Comparison of ENCODE assay signal across 11 cellular contexts in the genomic region with DNA sequence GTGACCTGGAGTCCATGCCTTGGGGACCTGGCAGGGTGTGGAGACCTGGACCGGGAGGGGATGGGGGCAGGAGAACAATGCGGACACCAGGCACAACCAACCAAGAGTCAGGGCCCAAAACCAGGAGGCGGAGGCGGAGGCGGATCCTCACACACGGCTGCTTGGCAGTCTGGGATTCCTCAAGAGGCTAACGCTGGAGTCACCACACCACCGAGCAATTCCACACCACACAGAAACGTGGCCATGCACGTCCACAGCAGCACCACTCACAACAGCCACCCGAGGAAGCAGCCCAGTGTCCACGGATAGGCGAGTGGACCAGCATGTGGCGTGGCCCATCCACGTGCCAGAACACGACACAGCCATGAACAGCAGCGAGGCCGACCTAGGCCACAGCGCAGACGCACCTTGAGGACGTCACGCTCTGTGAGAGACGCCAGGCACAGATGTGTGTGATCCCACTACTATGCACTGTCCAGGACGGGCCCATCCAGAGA. TPM values are rescaled to one million over a fixed set of nuclear protein-coding genes. Genes with fewer than 3 reads are reported as not detected.
DNase-seq lines count a peak whose midpoint lies in the region; ATAC-seq and TF ChIP-seq lines count a peak whose summit lies in the region.
"Had no signal": no experiment of that assay in that cellular context is flagged by ENCODE, and none has a peak within 500 bp of the region (broad histone marks: within the 10 kb centered on the region; RNA-seq: fewer than 3 reads in every experiment).

No MANE protein-coding gene starts in this region.

- H3K9me3 ChIP-seq in skeletal muscle tissue (ENCODE audit: control insufficient read depth in 3 of 3, low read length in 3 of 3): no peaks in the 10 kb centered on the region

- H3K4me1 Mint-ChIP-seq in WTC11: no peaks in the 10 kb centered on the region

- peaks cover 10% of the 10 kb centered on the region for H3K36me3 Mint-ChIP-seq in WTC11

- TF ChIP-seq CTCF in WTC11 (IDR thresholded peaks at IDR 0.05) (no peak), fibroblast of villous mesenchyme (IDR thresholded peaks at IDR 0.05; ENCODE audit: insufficient read depth, low read depth, low read length) (no peak)

- H3K4me1 ChIP-seq in skeletal muscle tissue (ENCODE audit: control insufficient read depth in 3 of 3, insufficient read depth in 3 of 3, low read length in 3 of 3): peaks cover 28 to 39% (median 34%) of the 10 kb centered on the region in 3 donors

- H3K27me3 Mint-ChIP-seq in WTC11 (ENCODE audit: low read depth): no peaks in the 10 kb centered on the region
- H3K27me3 Mint-ChIP-seq: effector memory CD8-positive, alpha-beta T cell had no signal

- peak overlapping the region in 2 of 3 donors; percentile 10 to 78 for H3K9ac ChIP-seq in skeletal muscle tissue (ENCODE audit: low read depth in 1 of 3, low read length in 3 of 3)

- peaks cover 0 to under 1% (median 0%) of the 10 kb centered on the region in 3 donors for H3K36me3 ChIP-seq in skeletal muscle tissue (ENCODE audit: control insufficient read depth in 3 of 3, insufficient read depth in 3 of 3, low read length in 3 of 3)

- H3K27ac ChIP-seq in skeletal muscle tissue (ENCODE audit: low read depth, low read length): peak overlapping the region; percentile 97
- H3K27ac ChIP-seq: C4-2B, SK-N-MC had no signal

- no peak overlapping the region for H3K4me3 Mint-ChIP-seq in WTC11
- H3K4me3 Mint-ChIP-seq: effector memory CD8-positive, alpha-beta T cell had no signal

- H3K27ac Mint-ChIP-seq in WTC11: peak overlapping the region; percentile 53; the same call in 1 of the 2 replicates

- POLR2A ChIA-PET in WTC11 (lab: Charles Lee): no interaction called here

- no peaks in the 10 kb centered on the region for H3K9me3 Mint-ChIP-seq in WTC11
- H3K9me3 Mint-ChIP-seq: effector memory CD8-positive, alpha-beta T cell had no signal

- no peaks in the 10 kb centered on the region for H3K27me3 ChIP-seq in skeletal muscle tissue (ENCODE audit: control insufficient read depth in 3 of 3, insufficient read depth in 3 of 3, low read length in 3 of 3)

- CTCF ChIA-PET in WTC11 (lab: Charles Lee): interaction anchor here (1.1 to 2.1 kb wide), 3 partner anchors 38 to 88 kb away, joined by 3 to 13 read pairs (median 7); no protein-coding TSS in a partner anchor

- H3K4me3 ChIP-seq in fibroblast of villous mesenchyme (ENCODE audit: low read depth, low read length) (no peak overlapping the region), skeletal muscle tissue (ENCODE audit: low read length in 3 of 3) (no peak overlapping the region)
- H3K4me3 ChIP-seq: SK-N-MC had no signal

- ATAC-seq in WTC11 (no peak), HG02759 (IDR thresholded peaks at IDR 0.05; ENCODE audit: unreplicated experiment) (no peak), HG03280 (IDR thresholded peaks at IDR 0.05; ENCODE audit: unreplicated experiment) (no peak)
- ATAC-seq: effector memory CD8-positive, alpha-beta T cell had no signal

- peak; percentile 82 for DNase-seq in AG20443 (ENCODE audit: low spot score)
- DNase-seq in WTC11 (ENCODE audit: low spot score): peak; percentile 12
- peak; percentile 59 for DNase-seq in fibroblast of villous mesenchyme (ENCODE audit: low read depth)
- DNase-seq in NCI-H2029 (lab: John Stamatoyannopoulos, UW): no peak
- no peak for DNase-seq in stimulated activated CD8-positive, alpha-beta memory T cell treated with anti-CD3 and anti-CD28 coated beads, Interleukin-4, amount 100 ng/mL, for 48 hours
- DNase-seq: effector memory CD8-positive, alpha-beta T cell had no signal

TF ChIP-seq in WTC11, 78 proteins besides CTCF, POLR2A, EP300 and RAD21:
- TF ChIP-seq, protein P1, sequence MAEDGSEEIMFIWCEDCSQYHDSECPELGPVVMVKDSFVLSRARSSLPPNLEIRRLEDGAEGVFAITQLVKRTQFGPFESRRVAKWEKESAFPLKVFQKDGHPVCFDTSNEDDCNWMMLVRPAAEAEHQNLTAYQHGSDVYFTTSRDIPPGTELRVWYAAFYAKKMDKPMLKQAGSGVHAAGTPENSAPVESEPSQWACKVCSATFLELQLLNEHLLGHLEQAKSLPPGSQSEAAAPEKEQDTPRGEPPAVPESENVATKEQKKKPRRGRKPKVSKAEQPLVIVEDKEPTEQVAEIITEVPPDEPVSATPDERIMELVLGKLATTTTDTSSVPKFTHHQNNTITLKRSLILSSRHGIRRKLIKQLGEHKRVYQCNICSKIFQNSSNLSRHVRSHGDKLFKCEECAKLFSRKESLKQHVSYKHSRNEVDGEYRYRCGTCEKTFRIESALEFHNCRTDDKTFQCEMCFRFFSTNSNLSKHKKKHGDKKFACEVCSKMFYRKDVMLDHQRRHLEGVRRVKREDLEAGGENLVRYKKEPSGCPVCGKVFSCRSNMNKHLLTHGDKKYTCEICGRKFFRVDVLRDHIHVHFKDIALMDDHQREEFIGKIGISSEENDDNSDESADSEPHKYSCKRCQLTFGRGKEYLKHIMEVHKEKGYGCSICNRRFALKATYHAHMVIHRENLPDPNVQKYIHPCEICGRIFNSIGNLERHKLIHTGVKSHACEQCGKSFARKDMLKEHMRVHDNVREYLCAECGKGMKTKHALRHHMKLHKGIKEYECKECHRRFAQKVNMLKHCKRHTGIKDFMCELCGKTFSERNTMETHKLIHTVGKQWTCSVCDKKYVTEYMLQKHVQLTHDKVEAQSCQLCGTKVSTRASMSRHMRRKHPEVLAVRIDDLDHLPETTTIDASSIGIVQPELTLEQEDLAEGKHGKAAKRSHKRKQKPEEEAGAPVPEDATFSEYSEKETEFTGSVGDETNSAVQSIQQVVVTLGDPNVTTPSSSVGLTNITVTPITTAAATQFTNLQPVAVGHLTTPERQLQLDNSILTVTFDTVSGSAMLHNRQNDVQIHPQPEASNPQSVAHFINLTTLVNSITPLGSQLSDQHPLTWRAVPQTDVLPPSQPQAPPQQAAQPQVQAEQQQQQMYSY (CRISPR knock-in tag; IDR thresholded peaks at IDR 0.05): peak; percentile 80
- TF ChIP-seq, protein P2, sequence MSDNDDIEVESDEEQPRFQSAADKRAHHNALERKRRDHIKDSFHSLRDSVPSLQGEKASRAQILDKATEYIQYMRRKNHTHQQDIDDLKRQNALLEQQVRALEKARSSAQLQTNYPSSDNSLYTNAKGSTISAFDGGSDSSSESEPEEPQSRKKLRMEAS (CRISPR knock-in tag; IDR thresholded peaks at IDR 0.05): no peak
- TF ChIP-seq NFYB (CRISPR knock-in tag; conservative IDR thresholded peaks at IDR 0.05; ENCODE audit: low read depth): peak; percentile 35; the same call in 1 of the 2 replicates

RNA-seq across cellular contexts. Expression of a gene that starts 17.7 kb away (rescaled TPM):
- 40.7 to 57.3 TPM (median 48.0 TPM) in 3 replicates for total RNA-seq in WTC11 (2021)
- total RNA-seq in fibroblast of villous mesenchyme: 69.5 and 69.9 TPM in 2 replicates
- total RNA-seq in skeletal muscle tissue: 10.4 TPM

RNA-seq across cellular contexts. Expression of a gene that starts 49.2 kb away (rescaled TPM):
- total RNA-seq in WTC11 (2021): 106 to 112 TPM (median 106 TPM) in 3 replicates
- total RNA-seq in fibroblast of villous mesenchyme: 90.8 and 94.1 TPM in 2 replicates
- 51.7 TPM for total RNA-seq in skeletal muscle tissue

RNA-seq across cellular contexts. Expression of a gene that starts 52.6 kb away (rescaled TPM):
- total RNA-seq in WTC11 (2021) (363 to 377 TPM (median 368 TPM) in 3 replicates), fibroblast of villous mesenchyme (254 and 337 TPM in 2 replicates), skeletal muscle tissue (139 TPM)

Comparison
In these comparisons a context has a peak if more than half of its experiments do, and no peak if none do; other contexts are left out.
1. DNase-seq: peak in AG20443 (single experiment), WTC11 (single experiment) and fibroblast of villous mesenchyme (single experiment); none in NCI-H2029 (single experiment) and stimulated activated CD8-positive, alpha-beta memory T cell treated with anti-CD3 and anti-CD28 coated beads, Interleukin-4, amount 100 ng/mL, for 48 hours (single experiment).